In the genomic region with DNA sequence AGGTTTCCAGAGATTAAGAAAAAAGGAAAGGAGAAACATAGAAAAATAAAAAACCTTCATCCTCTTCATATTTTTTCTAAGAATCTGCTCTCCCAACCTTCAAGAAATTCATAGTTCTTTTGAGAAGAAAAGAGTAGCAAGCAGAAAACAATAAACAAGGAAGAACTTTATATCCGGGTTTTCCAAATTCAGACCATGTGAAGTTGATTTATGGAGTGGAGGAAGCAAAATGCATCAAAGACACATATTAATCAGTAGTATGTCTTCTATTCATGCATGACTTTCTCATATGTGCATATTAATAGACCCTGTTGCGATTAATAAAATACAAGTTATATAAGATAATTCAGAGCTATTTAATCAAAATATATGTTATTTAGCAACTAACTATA, we compare ENCODE assay signal across 21 cellular contexts. TPM values are rescaled to one million over a fixed set of nuclear protein-coding genes. Genes with fewer than 3 reads are reported as not detected.
DNase-seq lines count a peak whose midpoint lies in the region; ATAC-seq, FAIRE-seq and TF ChIP-seq lines count a peak whose summit lies in the region.
"Had no signal": no experiment of that assay in that cellular context is flagged by ENCODE, and none has a peak within 500 bp of the region (broad histone marks: within the 10 kb centered on the region; RNA-seq: fewer than 3 reads in every experiment).

No MANE protein-coding gene starts in this region.

- TF ChIP-seq EP300 in K562 (IDR thresholded peaks at IDR 0.05; ENCODE audit: low read length) = no peak

- H3K27me3 ChIP-seq in HL-60 (ENCODE audit: insufficient read depth, poor library complexity, severe bottlenecking) (no peaks in the 10 kb centered on the region), K562 (ENCODE audit: control insufficient read depth in 2 of 2, insufficient read depth in 2 of 2, low read length in 2 of 2) (no peaks in the 10 kb centered on the region)
- H3K27me3 ChIP-seq: gastroesophageal sphincter, suprapubic skin had no signal

- no peaks in the 10 kb centered on the region for H3K9me1 ChIP-seq in K562 (ENCODE audit: control insufficient read depth, insufficient read depth, low read length)

- intact Hi-C loops in K562 (cut with micrococcal nuclease) = loop anchor here (5.0 kb wide), 1 partner anchor 64 kb away; no protein-coding TSS in a partner anchor

- H3K4me1 ChIP-seq in K562 (replicated peaks in 1 of 2; ENCODE audit: control insufficient read depth in 2 of 2, insufficient read depth in 2 of 2, low read length in 2 of 2) = peaks cover 0 to 16% of the 10 kb centered on the region in 2 experiments; a peak in 3 of 5 replicates
- H3K4me1 ChIP-seq: prostate gland, suprapubic skin had no signal

- no peaks in the 10 kb centered on the region for H3K9me3 ChIP-seq in K562 (replicated peaks; ENCODE audit: control insufficient read depth, insufficient read depth, low read depth, low read length)
- H3K9me3 ChIP-seq: gastroesophageal sphincter, prostate gland, suprapubic skin had no signal

- TF ChIP-seq RAD21 in K562 (CRISPR knock-in tag; conservative IDR thresholded peaks at IDR 0.05 in 1 of 2, IDR thresholded peaks at IDR 0.05 in 1 of 2) = no peak

- no peaks in the 10 kb centered on the region for H3K27me3 Mint-ChIP-seq in activated naive CD4-positive, alpha-beta T cell treated with anti-CD3 and anti-CD28 coated beads, Interleukin-2, amount 10 ng/mL, durations not matched to agents 7 days and 5 days
- no peaks in the 10 kb centered on the region for H3K27me3 Mint-ChIP-seq in stimulated activated naive B cell treated with anti-CD40 and anti-IgM and Interleukin-4, amounts not matched to agents 10 μg/mL and 1 μg/mL and 100 μg/mL, for 72 hours

- H3K36me3 Mint-ChIP-seq in activated naive CD4-positive, alpha-beta T cell treated with anti-CD3 and anti-CD28 coated beads, Interleukin-2, amount 10 ng/mL, durations not matched to agents 7 days and 5 days = peaks cover 2% of the 10 kb centered on the region
- H3K36me3 Mint-ChIP-seq in activated naive CD4-positive, alpha-beta T cell treated with anti-CD3 and anti-CD28 coated beads, Interleukin-2, amount 50 U/mL, for 72 hours = no peaks in the 10 kb centered on the region
- no peaks in the 10 kb centered on the region for H3K36me3 Mint-ChIP-seq in stimulated activated naive B cell treated with anti-CD40 and anti-IgM and Interleukin-4, amounts not matched to agents 10 μg/mL and 1 μg/mL and 100 μg/mL, for 72 hours

- no peaks in the 10 kb centered on the region for H3K9me3 Mint-ChIP-seq in activated naive CD4-positive, alpha-beta T cell treated with anti-CD3 and anti-CD28 coated beads, Interleukin-2, amount 10 ng/mL, durations not matched to agents 7 days and 5 days
- H3K9me3 Mint-ChIP-seq in activated naive CD4-positive, alpha-beta T cell treated with anti-CD3 and anti-CD28 coated beads, Interleukin-2, amount 50 U/mL, for 72 hours = no peaks in the 10 kb centered on the region
- no peaks in the 10 kb centered on the region for H3K9me3 Mint-ChIP-seq in stimulated activated naive B cell treated with anti-CD40 and anti-IgM and Interleukin-4, amounts not matched to agents 10 μg/mL and 1 μg/mL and 100 μg/mL, for 72 hours
- H3K9me3 Mint-ChIP-seq: nephron progenitor cell had no signal

- TF ChIP-seq POLR2A in K562 (conservative IDR thresholded peaks at IDR 0.05) = no peak

- peak overlapping the region; percentile 51; the same call in 1 of the 2 replicates for H3K4me2 ChIP-seq in K562 (ENCODE audit: insufficient read depth, low read length)

- no peak overlapping the region for H3K4me3 ChIP-seq in HL-60 (replicated peaks; ENCODE audit: insufficient read depth, low read length)
- no peak overlapping the region for H3K4me3 ChIP-seq in K562
- H3K4me3 ChIP-seq: gastroesophageal sphincter, prostate gland, skin epidermis, suprapubic skin had no signal

- in situ Hi-C loops in K562 (cut with MboI) = no loop called here

- peak overlapping the region; percentile 88 for H2AFZ ChIP-seq in K562 (ENCODE audit: low read depth, low read length)

- FAIRE-seq in K562 (lab: Jason Lieb, UNC) = no peak

- no peak overlapping the region for H3K4me3 Mint-ChIP-seq in activated naive CD4-positive, alpha-beta T cell treated with anti-CD3 and anti-CD28 coated beads, Interleukin-2, amount 10 ng/mL, durations not matched to agents 7 days and 5 days
- no peak overlapping the region for H3K4me3 Mint-ChIP-seq in stimulated activated naive B cell treated with anti-CD40 and anti-IgM and Interleukin-4, amounts not matched to agents 10 μg/mL and 1 μg/mL and 100 μg/mL, for 72 hours
- H3K4me3 Mint-ChIP-seq: nephron progenitor cell had no signal

- BruUV-seq in K562 (replicated peaks; lab: Mats Ljungman, UMichigan) = no TSS peak

- POLR2A ChIA-PET in K562 (lab: Yijun Ruan, JAX) = interaction anchor here (1.2 to 2.0 kb wide), 3 partner anchors 9 to 21 kb away, joined by 5 to 6 read pairs (median 6); a partner anchor contains a TSS

- peaks cover 56% of the 10 kb centered on the region for H3K4me1 Mint-ChIP-seq in activated naive CD4-positive, alpha-beta T cell treated with anti-CD3 and anti-CD28 coated beads, Interleukin-2, amount 10 ng/mL, durations not matched to agents 7 days and 5 days
- peaks cover 20 to 42% of the 10 kb centered on the region in 2 donors for H3K4me1 Mint-ChIP-seq in stimulated activated naive B cell treated with anti-CD40 and anti-IgM and Interleukin-4, amounts not matched to agents 10 μg/mL and 1 μg/mL and 100 μg/mL, for 72 hours

- DNase-seq in activated naive CD4-positive, alpha-beta T cell treated with anti-CD3 and anti-CD28 coated beads, Interleukin-2, amount 10 ng/mL, durations not matched to agents 7 days and 5 days = no peak
- DNase-seq in activated naive CD4-positive, alpha-beta T cell treated with anti-CD3 and anti-CD28 coated beads, Interleukin-2, amount 50 U/mL, for 72 hours (ENCODE audit: low spot score in 2 of 2) = no peak
- DNase-seq in HL-60 (ENCODE audit: low read depth in 1 of 2, low spot score in 1 of 2) (no peak), K562 (ENCODE audit: extremely low read depth in 1 of 4, low spot score in 3 of 4) (no peak), NCI-H1092 treated with DMSO at 0.1 percent for 48 hours (lab: John Stamatoyannopoulos, UW) (no peak), ureter (ENCODE audit: low spot score) (no peak)
- no peak for DNase-seq in stimulated activated naive B cell treated with anti-CD40 and anti-IgM and Interleukin-4, amounts not matched to agents 10 μg/mL and 1 μg/mL and 100 μg/mL, for 72 hours
- DNase-seq in activated CD4-positive, alpha-beta T cell treated with anti-CD3 and anti-CD28 coated beads for 1 hour = no peak
- DNase-seq: activated CD8-positive, alpha-beta memory T cell treated with anti-CD3 and anti-CD28 coated beads for 24 hours; amniotic stem cell; caudate nucleus; Karpas-422; NCI-H526 treated with DMSO at 0.1 percent for 48 hours; nephron progenitor cell; Right ventricle myocardium superior; stimulated activated CD4-positive, alpha-beta T cell treated with anti-CD3 and anti-CD28 coated beads, Interleukin-4, amount 100 ng/mL, for 4 hours had no signal

- H3K36me3 ChIP-seq in K562 (ENCODE audit: control insufficient read depth, insufficient read depth, low read length) = no peaks in the 10 kb centered on the region; the same call in 2 of the 3 replicates
- H3K36me3 ChIP-seq: gastroesophageal sphincter, prostate gland, suprapubic skin had no signal

- TF ChIP-seq CTCF in HL-60 (IDR thresholded peaks at IDR 0.05; ENCODE audit: insufficient read depth, low read length) = no peak
- TF ChIP-seq CTCF in K562 (IDR thresholded peaks at IDR 0.05 in 2 of 3, conservative IDR thresholded peaks at IDR 0.05 in 1 of 3; ENCODE audit: insufficient read depth in 2 of 3, low read depth in 1 of 3, low read length in 3 of 3) = no peak

- 18% methylated on average over 2 of the region's 2 CpGs for WGBS in K562 (ENCODE audit: insufficient coverage, low coverage, missing lambda C conversion rate)

- H3K27ac ChIP-seq in HL-60 (replicated peaks) (peak overlapping the region; percentile 40; the same call in 1 of the 2 replicates), K562 (ENCODE audit: extremely low read depth, low read depth, low read length) (peak overlapping the region; percentile 83)
- H3K27ac ChIP-seq: gastroesophageal sphincter, prostate gland, suprapubic skin had no signal

- H3K79me2 ChIP-seq in K562 (ENCODE audit: control insufficient read depth, insufficient read depth, low read length) = no peaks in the 10 kb centered on the region

- peak overlapping the region; percentile 70 for H3K27ac Mint-ChIP-seq in activated naive CD4-positive, alpha-beta T cell treated with anti-CD3 and anti-CD28 coated beads, Interleukin-2, amount 10 ng/mL, durations not matched to agents 7 days and 5 days
- H3K27ac Mint-ChIP-seq in activated naive CD4-positive, alpha-beta T cell treated with anti-CD3 and anti-CD28 coated beads, Interleukin-2, amount 50 U/mL, for 72 hours = peak overlapping the region in 1 of 2 donors; percentile 79
- H3K27ac Mint-ChIP-seq in stimulated activated naive B cell treated with anti-CD40 and anti-IgM and Interleukin-4, amounts not matched to agents 10 μg/mL and 1 μg/mL and 100 μg/mL, for 72 hours = peak overlapping the region; percentile 79
- H3K27ac Mint-ChIP-seq: nephron progenitor cell had no signal

- H3K9ac ChIP-seq in K562 (ENCODE audit: insufficient read depth in 1 of 2, low read depth in 2 of 2, low read length in 2 of 2) = peak overlapping the region in 1 of 2 experiments; percentile 52; a peak in 2 of 4 replicates

- H4K20me1 ChIP-seq in K562 (replicated peaks; ENCODE audit: control insufficient read depth, insufficient read depth, low read length) = no peaks in the 10 kb centered on the region

- CTCF ChIA-PET in activated naive CD4-positive, alpha-beta T cell treated with anti-CD3 and anti-CD28 coated beads, Interleukin-2, amount 10 ng/mL, durations not matched to agents 7 days and 5 days (lab: Charles Lee) = interaction anchor here (1.2 kb wide), 1 partner anchor 9 kb away, joined by 3 read pairs; no protein-coding TSS in a partner anchor
- CTCF ChIA-PET in K562 (lab: Yijun Ruan, JAX; ENCODE audit: low intra/inter-chr PET ratio) = no interaction called here

- ATAC-seq in activated naive CD4-positive, alpha-beta T cell treated with anti-CD3 and anti-CD28 coated beads, Interleukin-2, amount 50 U/mL, for 72 hours = no peak
- no peak for ATAC-seq in K562
- ATAC-seq in stimulated activated naive B cell treated with anti-CD40 and anti-IgM and Interleukin-4, amounts not matched to agents 10 μg/mL and 1 μg/mL and 100 μg/mL, for 72 hours (replicated peaks) = no peak
- ATAC-seq: esophagus mucosa, gastroesophageal sphincter had no signal

RNA-seq across cellular contexts. Expression of a gene that starts 20.5 kb away (rescaled TPM):
- 10 to 100 TPM; 46.1 to 48.1 TPM for total RNA-seq in activated naive CD4-positive, alpha-beta T cell treated with anti-CD3 and anti-CD28 coated beads, Interleukin-2, amount 50 U/mL, for 72 hours
- 294 and 379 TPM in 2 replicates for total RNA-seq in K562 (2011; cell fraction: chromatin; rRNA removed; ENCODE audit: low replicate concordance)
- 320 and 363 TPM in 2 replicates for total RNA-seq in K562 (2011; cell fraction: nucleolus; rRNA removed)
- total RNA-seq in K562 (2011; cell fraction: nucleoplasm; rRNA removed) = 387 and 390 TPM in 2 replicates
- total RNA-seq in K562 (2014; rRNA removed) = 113 and 115 TPM in 2 replicates
- total RNA-seq in K562 (2014; rRNA removed; fragmentation: Illumina TruSeq; extraction: Trizol) = 187 and 206 TPM in 2 replicates
- total RNA-seq in K562 (2015; rRNA removed; fragmentation: Illumina TruSeq; extraction: Trizol) = 201 and 205 TPM in 2 replicates
- 162 and 170 TPM in 2 replicates for total RNA-seq in K562 (2021)
- 148 and 304 TPM in 2 replicates for polyA plus RNA-seq in K562 (2011; rRNA removed)
- 120 and 135 TPM in 2 replicates for polyA plus RNA-seq in K562 (2011; cell fraction: cytosol; rRNA removed)
- polyA plus RNA-seq in K562 (2011; cell fraction: nucleus; rRNA removed) = 81.1 and 102 TPM in 2 replicates
- 217 and 283 TPM in 2 replicates for polyA plus RNA-seq in K562 (2012)
- polyA plus RNA-seq in K562 (2014; fragmentation: Illumina TruSeq; extraction: Trizol) = 148 and 160 TPM in 2 replicates
- 100 to 1,000 TPM; 350 to 403 TPM for polyA plus RNA-seq in K562 (2014; fragmentation: Nextera tagmentation; extraction: Ambion mirVana)
- 137 and 141 TPM in 2 replicates for polyA plus RNA-seq in K562 (2014; rRNA removed)
- 161 and 254 TPM in 2 replicates for polyA minus RNA-seq in K562 (2011; rRNA and poly(A)+ RNA removed)
- 100 and 143 TPM in 2 replicates for polyA minus RNA-seq in K562 (2011; cell fraction: cytosol; rRNA and poly(A)+ RNA removed)
- polyA minus RNA-seq in K562 (2011; cell fraction: nucleus; rRNA and poly(A)+ RNA removed) = 156 and 191 TPM in 2 replicates
- 122 TPM for total RNA-seq in ureter
